1 cellular context compared by ENCODE assay signal in genomic region chr7:76327610-76328009, GRCh38.
TF ChIP-seq lines count a peak whose summit lies in the region.

No MANE protein-coding gene starts in this region.

TF ChIP-seq in SK-N-SH, 30 proteins besides CTCF, POLR2A, EP300 and RAD21 (continued from another document):
- TF ChIP-seq USF2 (IDR thresholded peaks at IDR 0.05; ENCODE audit: borderline replicate concordance, low read depth, low read length): no peak
- TF ChIP-seq RFX5 (IDR thresholded peaks at IDR 0.05; ENCODE audit: low read length): no peak
- TF ChIP-seq, protein P1, sequence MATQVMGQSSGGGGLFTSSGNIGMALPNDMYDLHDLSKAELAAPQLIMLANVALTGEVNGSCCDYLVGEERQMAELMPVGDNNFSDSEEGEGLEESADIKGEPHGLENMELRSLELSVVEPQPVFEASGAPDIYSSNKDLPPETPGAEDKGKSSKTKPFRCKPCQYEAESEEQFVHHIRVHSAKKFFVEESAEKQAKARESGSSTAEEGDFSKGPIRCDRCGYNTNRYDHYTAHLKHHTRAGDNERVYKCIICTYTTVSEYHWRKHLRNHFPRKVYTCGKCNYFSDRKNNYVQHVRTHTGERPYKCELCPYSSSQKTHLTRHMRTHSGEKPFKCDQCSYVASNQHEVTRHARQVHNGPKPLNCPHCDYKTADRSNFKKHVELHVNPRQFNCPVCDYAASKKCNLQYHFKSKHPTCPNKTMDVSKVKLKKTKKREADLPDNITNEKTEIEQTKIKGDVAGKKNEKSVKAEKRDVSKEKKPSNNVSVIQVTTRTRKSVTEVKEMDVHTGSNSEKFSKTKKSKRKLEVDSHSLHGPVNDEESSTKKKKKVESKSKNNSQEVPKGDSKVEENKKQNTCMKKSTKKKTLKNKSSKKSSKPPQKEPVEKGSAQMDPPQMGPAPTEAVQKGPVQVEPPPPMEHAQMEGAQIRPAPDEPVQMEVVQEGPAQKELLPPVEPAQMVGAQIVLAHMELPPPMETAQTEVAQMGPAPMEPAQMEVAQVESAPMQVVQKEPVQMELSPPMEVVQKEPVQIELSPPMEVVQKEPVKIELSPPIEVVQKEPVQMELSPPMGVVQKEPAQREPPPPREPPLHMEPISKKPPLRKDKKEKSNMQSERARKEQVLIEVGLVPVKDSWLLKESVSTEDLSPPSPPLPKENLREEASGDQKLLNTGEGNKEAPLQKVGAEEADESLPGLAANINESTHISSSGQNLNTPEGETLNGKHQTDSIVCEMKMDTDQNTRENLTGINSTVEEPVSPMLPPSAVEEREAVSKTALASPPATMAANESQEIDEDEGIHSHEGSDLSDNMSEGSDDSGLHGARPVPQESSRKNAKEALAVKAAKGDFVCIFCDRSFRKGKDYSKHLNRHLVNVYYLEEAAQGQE (IDR thresholded peaks at IDR 0.05; ENCODE audit: low read depth, low read length): no peak
- TF ChIP-seq EZH2phosphoT487 (IDR thresholded peaks at IDR 0.05; ENCODE audit: borderline replicate concordance, low read depth): no peak
- no peak for TF ChIP-seq GABPA (IDR thresholded peaks at IDR 0.05; ENCODE audit: low read depth)
- no peak for TF ChIP-seq YY1 (IDR thresholded peaks at IDR 0.05; ENCODE audit: low read depth)
- TF ChIP-seq CHD2 (IDR thresholded peaks at IDR 0.05; ENCODE audit: low read length, partially characterized antibody): no peak
- TF ChIP-seq IRF3 (IDR thresholded peaks at IDR 0.05; ENCODE audit: low read depth, low read length): no peak
- no peak for TF ChIP-seq MXI1 (IDR thresholded peaks at IDR 0.05; ENCODE audit: low read depth, low read length)
- no peak for TF ChIP-seq RXRA (IDR thresholded peaks at IDR 0.05; ENCODE audit: borderline replicate concordance, low read depth)
- TF ChIP-seq TCF12 (IDR thresholded peaks at IDR 0.05): no peak
- TF ChIP-seq MAX (IDR thresholded peaks at IDR 0.05; ENCODE audit: low read depth): no peak
- no peak for TF ChIP-seq NRF1 (IDR thresholded peaks at IDR 0.05; ENCODE audit: low read depth, low read length)
- TF ChIP-seq USF1 (IDR thresholded peaks at IDR 0.05; ENCODE audit: borderline replicate concordance, low read depth): no peak
